ENCODE assay signal across 15 cellular contexts in the genomic region with DNA sequence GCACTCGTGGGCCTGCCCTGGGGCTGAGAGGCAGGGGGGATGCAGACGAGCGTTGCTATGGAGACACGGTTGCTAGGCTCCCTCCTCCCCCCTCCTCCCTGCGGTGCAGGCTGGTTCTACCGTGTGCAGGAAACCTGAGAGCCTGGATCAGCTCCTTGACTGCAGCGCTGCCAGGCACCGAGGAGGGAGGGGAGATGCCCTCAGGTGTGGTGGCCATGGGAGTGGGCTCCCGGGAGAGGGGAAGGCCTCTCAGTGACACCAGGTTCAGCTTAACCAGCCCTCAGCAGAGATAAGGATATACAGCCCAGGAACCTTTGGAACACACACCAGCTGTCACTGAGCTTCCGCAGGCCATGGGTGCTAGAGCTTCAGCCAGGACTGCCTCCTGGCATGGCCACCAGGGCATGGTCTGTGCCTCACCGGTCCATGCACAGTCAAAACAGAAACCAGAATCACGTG.
DNase-seq lines count a peak whose midpoint lies in the region; ATAC-seq, FAIRE-seq and TF ChIP-seq lines count a peak whose summit lies in the region.
"Had no signal": no experiment of that assay in that cellular context is flagged by ENCODE, and none has a peak within 500 bp of the region (broad histone marks: within the 10 kb centered on the region; RNA-seq: fewer than 3 reads in every experiment).

No MANE protein-coding gene starts in this region.

- BruUV-seq in HepG2 (replicated peaks; lab: Mats Ljungman, UMichigan): no TSS peak

- H3K4me2 ChIP-seq in HepG2 (ENCODE audit: low read depth, low read length): no peak overlapping the region

- no peak for TF ChIP-seq POLR2A in HepG2 (IDR thresholded peaks at IDR 0.05; ENCODE audit: insufficient read depth in 1 of 2, low read depth in 2 of 2, low read length in 2 of 2)
- no peak for TF ChIP-seq POLR2A in right lobe of liver (IDR thresholded peaks at IDR 0.05)

- TF ChIP-seq EP300 in HepG2 (IDR thresholded peaks at IDR 0.05; ENCODE audit: low read depth in 2 of 2, low read length in 2 of 2) (no peak), HepG2 (CRISPR knock-in tag; IDR thresholded peaks at IDR 0.05; ENCODE audit: borderline replicate concordance) (no peak)

- no peak overlapping the region for H2AFZ ChIP-seq in HepG2 (ENCODE audit: low read length)

- H3K27me3 ChIP-seq in HepG2 (ENCODE audit: control insufficient read depth in 1 of 2, insufficient read depth in 2 of 2, low read length in 2 of 2) (peaks cover 15 to 71% of the 10 kb centered on the region in 2 experiments), right lobe of liver (no peaks in the 10 kb centered on the region)

- no peak for FAIRE-seq in HepG2 (lab: Jason Lieb, UNC)

- WGBS in HepG2 (ENCODE audit: low lambda C conversion rate): 8% methylated on average over 10 of the region's 12 CpGs
- WGBS in right lobe of liver (ENCODE audit: insufficient coverage, low coverage, low lambda C conversion rate, missing lambda C conversion rate): 30% methylated on average over 2 of the region's 12 CpGs

- no peak for TF ChIP-seq RAD21 in HepG2 (CRISPR knock-in tag; IDR thresholded peaks at IDR 0.05)

- H3K27ac ChIP-seq in HepG2 (ENCODE audit: extremely low read length, insufficient read depth, low read length): no peak overlapping the region
- H3K27ac ChIP-seq in right lobe of liver: no peak overlapping the region
- H3K27ac ChIP-seq: tibial nerve had no signal

- intact Hi-C loops in HepG2 (cut with micrococcal nuclease; ENCODE audit: unreplicated experiment) (no loop called here), right lobe of liver (cut with DNase I) (no loop called here), left ventricle myocardium superior (cut with micrococcal nuclease) (no loop called here)

- POLR2A ChIA-PET in HepG2 (lab: Yijun Ruan, JAX): no interaction called here

- H3K36me3 ChIP-seq in HepG2 (replicated peaks in 1 of 2; ENCODE audit: control insufficient read depth in 1 of 2, insufficient read depth in 2 of 2, low read length in 2 of 2) (no peaks in the 10 kb centered on the region), right lobe of liver (no peaks in the 10 kb centered on the region)
- H3K36me3 ChIP-seq: tibial nerve had no signal

- H3K4me1 ChIP-seq in HepG2 (ENCODE audit: insufficient read depth, low read length): no peaks in the 10 kb centered on the region
- H3K4me1 ChIP-seq in right lobe of liver: no peaks in the 10 kb centered on the region

- TF ChIP-seq CTCF in HepG2 (CRISPR knock-in tag; IDR thresholded peaks at IDR 0.05) (no peak), right lobe of liver (IDR thresholded peaks at IDR 0.05) (no peak)

- CTCF ChIA-PET in HepG2 (lab: Yijun Ruan, JAX; ENCODE audit: low intra/inter-chr PET ratio, low total read pairs): no interaction called here

- H3K79me2 ChIP-seq in HepG2 (ENCODE audit: insufficient read depth, low read length): no peaks in the 10 kb centered on the region

- H3K4me3 ChIP-seq in HepG2 (replicated peaks in 1 of 3; ENCODE audit: insufficient read depth in 1 of 3, low read depth in 2 of 3, low read length in 3 of 3): no peak overlapping the region
- H3K4me3 ChIP-seq in right lobe of liver: no peak overlapping the region
- H3K4me3 ChIP-seq: tibial nerve had no signal

- ATAC-seq in HepG2: no peak
- no peak for ATAC-seq in right lobe of liver
- ATAC-seq in left ventricle myocardium superior: peak; percentile 91
- ATAC-seq in esophagus mucosa: no peak
- no peak for ATAC-seq in GM21381 (IDR thresholded peaks at IDR 0.05; ENCODE audit: unreplicated experiment)
- ATAC-seq: effector memory CD8-positive, alpha-beta T cell had no signal

- H4K20me1 ChIP-seq in HepG2 (ENCODE audit: insufficient read depth, low read length): no peaks in the 10 kb centered on the region

- in situ Hi-C loops in HepG2 (cut with HindIII; ENCODE audit: extremely low pct_ligation_motif_present, low pct_unique_long_range_greater_than_20kb): no loop called here

- DNase-seq in HepG2 (ENCODE audit: low spot score) (no peak), right lobe of liver (no peak), SK-N-DZ (ENCODE audit: low spot score) (peak; percentile 63), left ventricle myocardium superior (peak; percentile 51), kidney tubule cell (ENCODE audit: low spot score) (no peak)
- no peak for DNase-seq in activated naive CD4-positive, alpha-beta T cell (lab: John Stamatoyannopoulos, UW)
- DNase-seq: activated CD4-positive, CD25-positive, alpha-beta regulatory T cell treated with anti-CD3 and anti-CD28 coated beads, Interleukin-2, amount 50 U/mL, for 72 hours; activated CD8-positive, alpha-beta memory T cell treated with anti-CD3 and anti-CD28 coated beads, Interleukin-2, amount 50 U/mL, for 4 hours; Calu3; effector memory CD8-positive, alpha-beta T cell; RPMI8226; stimulated activated CD4-positive, alpha-beta T cell treated with anti-CD3 and anti-CD28 coated beads, Interleukin-4, amount 100 ng/mL, for 1 hour had no signal

- H3K9me3 ChIP-seq in HepG2 (ENCODE audit: low read length): no peaks in the 10 kb centered on the region
- H3K9me3 ChIP-seq in right lobe of liver: no peaks in the 10 kb centered on the region
- H3K9me3 ChIP-seq: tibial nerve had no signal

- H3K9ac ChIP-seq in HepG2 (ENCODE audit: insufficient read depth, low read depth, low read length): no peak overlapping the region

TF ChIP-seq in HepG2, 621 proteins besides CTCF, POLR2A, EP300 and RAD21:
- TF ChIP-seq, protein P1, sequence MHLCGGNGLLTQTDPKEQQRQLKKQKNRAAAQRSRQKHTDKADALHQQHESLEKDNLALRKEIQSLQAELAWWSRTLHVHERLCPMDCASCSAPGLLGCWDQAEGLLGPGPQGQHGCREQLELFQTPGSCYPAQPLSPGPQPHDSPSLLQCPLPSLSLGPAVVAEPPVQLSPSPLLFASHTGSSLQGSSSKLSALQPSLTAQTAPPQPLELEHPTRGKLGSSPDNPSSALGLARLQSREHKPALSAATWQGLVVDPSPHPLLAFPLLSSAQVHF (CRISPR knock-in tag; IDR thresholded peaks at IDR 0.05): no peak
- no peak for TF ChIP-seq ZNF672 (CRISPR knock-in tag; IDR thresholded peaks at IDR 0.05)
- peak; percentile 18; the same call in 1 of the 2 replicates for TF ChIP-seq RFX1 (IDR thresholded peaks at IDR 0.05)
TF ChIP-seq in HepG2: peak in this region for 1.

Comparison
In these comparisons a context has a peak if more than half of its experiments do, and no peak if none do; other contexts are left out.
1. DNase-seq: peak in SK-N-DZ (single experiment) and left ventricle myocardium superior (single experiment); none in HepG2 (single experiment), right lobe of liver (0 of 3), kidney tubule cell (single experiment) and activated naive CD4-positive, alpha-beta T cell (0 of 4).